In the genomic region with DNA sequence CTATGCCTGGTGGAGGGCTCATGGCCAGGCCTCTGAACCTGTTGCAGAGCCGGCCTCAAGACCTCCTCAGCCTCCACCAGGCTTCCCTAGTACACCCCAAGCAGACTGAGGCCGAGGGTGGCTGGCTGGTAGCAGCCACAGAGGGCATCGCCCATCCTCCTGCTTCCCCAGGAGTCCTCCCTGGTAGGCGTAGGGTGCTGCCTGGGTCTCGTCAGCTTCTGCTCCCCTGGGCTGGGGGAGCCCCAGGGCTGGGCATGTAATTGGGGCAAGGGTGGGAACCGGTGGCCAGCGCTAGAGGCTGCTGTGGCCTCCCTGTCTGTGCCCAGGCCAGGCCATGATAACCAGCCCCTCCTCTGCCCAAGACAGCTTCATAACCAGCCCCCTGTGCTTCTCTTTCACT, we compare ENCODE assay signal across 27 cellular contexts. TPM values are rescaled to one million over a fixed set of nuclear protein-coding genes. Genes with fewer than 3 reads are reported as not detected.
"Had no signal": no experiment of that assay in that cellular context is flagged by ENCODE, and none has a peak within 500 bp of the region (broad histone marks: within the 10 kb centered on the region; RNA-seq: fewer than 3 reads in every experiment).

No MANE protein-coding gene starts in this region.

- H3K4me1 Mint-ChIP-seq: activated CD4-positive, alpha-beta memory T cell treated with anti-CD3 and anti-CD28 coated beads, Interleukin-2, amount 10 ng/mL, durations not matched to agents 7 days and 5 days; activated CD4-positive, alpha-beta T cell treated with anti-CD3 and anti-CD28 coated beads for 36 hours had no signal

- ATAC-seq: activated CD4-positive, alpha-beta T cell treated with anti-CD3 and anti-CD28 coated beads for 36 hours; activated T-cell treated with anti-CD3 and anti-CD28 coated beads, Interleukin-2, amount 50 U/mL, for 72 hours; K562 had no signal

- H3K36me3 ChIP-seq: WERI-Rb-1 had no signal

- H3K27me3 Mint-ChIP-seq: activated CD4-positive, alpha-beta T cell treated with anti-CD3 and anti-CD28 coated beads for 36 hours had no signal

- H3K4me3 ChIP-seq: K562, SK-N-MC had no signal

- H3K9me3 Mint-ChIP-seq: activated CD4-positive, alpha-beta memory T cell treated with anti-CD3 and anti-CD28 coated beads, Interleukin-2, amount 10 ng/mL, durations not matched to agents 7 days and 5 days; activated T-cell treated with anti-CD3 and anti-CD28 coated beads, Interleukin-2, amount 50 U/mL, for 72 hours; activated T-helper 2 cell treated with anti-CD3 and anti-CD28 coated beads, Interferon-gamma antibody, Interleukin-2, Interleukin-4, amounts not matched to agents 10 μg/mL and 5 μg/mL and 100 μg/mL, durations not matched to agents 14 hours and 24 hours and 36 hours; brain had no signal

- H3K27ac Mint-ChIP-seq: activated CD4-positive, alpha-beta memory T cell treated with anti-CD3 and anti-CD28 coated beads, Interleukin-2, amount 10 ng/mL, durations not matched to agents 7 days and 5 days; activated CD4-positive, alpha-beta T cell treated with anti-CD3 and anti-CD28 coated beads for 36 hours; activated T-cell treated with anti-CD3 and anti-CD28 coated beads, Interleukin-2, amount 50 U/mL, for 72 hours; activated T-helper 2 cell treated with anti-CD3 and anti-CD28 coated beads, Interferon-gamma antibody, Interleukin-2, Interleukin-4, amounts not matched to agents 10 μg/mL and 5 μg/mL and 100 μg/mL, durations not matched to agents 14 hours and 24 hours and 36 hours; brain had no signal

- DNase-seq: activated CD4-positive, alpha-beta memory T cell treated with anti-CD3 and anti-CD28 coated beads, Interleukin-2, amount 10 ng/mL, durations not matched to agents 7 days and 5 days; activated CD4-positive, alpha-beta T cell treated with anti-CD3 and anti-CD28 coated beads for 36 hours; activated CD4-positive, alpha-beta T cell treated with anti-CD3 and anti-CD28 coated beads, Interleukin-2, amount 50 U/mL, for 1 hour; activated CD8-positive, alpha-beta memory T cell treated with anti-CD3 and anti-CD28 coated beads, Interleukin-2, amount 50 U/mL, for 4 hours; activated gamma-delta T cell treated with Interleukin-2 at 50 U/mL for 16 hours; activated naive CD4-positive, alpha-beta T cell treated with anti-CD3 and anti-CD28 coated beads, Interleukin-2, amount 50 U/mL, for 16 hours; activated T-cell treated with anti-CD3 and anti-CD28 coated beads, Interleukin-2, amount 50 U/mL, for 72 hours; amniotic stem cell; MM.1S; NCI-H1105; NCI-H1436; NCI-H1694 treated with DMSO at 0.1 percent for 48 hours; NCI-H2029 treated with DMSO at 0.1 percent for 48 hours; NCI-H345; NCI-H510A; NCI-H526 treated with DMSO at 0.1 percent for 48 hours; NCI-H82; T-helper 1 cell; WERI-Rb-1 had no signal

- H3K27ac ChIP-seq: SK-N-MC, WERI-Rb-1 had no signal

- H3K4me3 Mint-ChIP-seq: activated CD4-positive, alpha-beta memory T cell treated with anti-CD3 and anti-CD28 coated beads, Interleukin-2, amount 10 ng/mL, durations not matched to agents 7 days and 5 days; activated CD4-positive, alpha-beta T cell treated with anti-CD3 and anti-CD28 coated beads for 36 hours; activated T-cell treated with anti-CD3 and anti-CD28 coated beads, Interleukin-2, amount 50 U/mL, for 72 hours; brain had no signal

RNA-seq across cellular contexts. Expression of gene TBATA, which starts 32.6 kb away (rescaled TPM):
- total RNA-seq: activated CD4-positive, alpha-beta memory T cell treated with anti-CD3 and anti-CD28 coated beads, Interleukin-2, amount 10 ng/mL, durations not matched to agents 7 days and 5 days; activated CD4-positive, alpha-beta T cell treated with anti-CD3 and anti-CD28 coated beads for 36 hours; activated T-cell treated with anti-CD3 and anti-CD28 coated beads, Interleukin-2, amount 50 U/mL, for 72 hours; activated T-helper 2 cell treated with anti-CD3 and anti-CD28 coated beads, Interferon-gamma antibody, Interleukin-2, Interleukin-4, amounts not matched to agents 10 μg/mL and 5 μg/mL and 100 μg/mL, durations not matched to agents 14 hours and 24 hours and 36 hours; astrocyte; K562; OCI-LY7; RPMI7951; T-helper 2 cell treated with Interferon-gamma antibody and Interleukin-4, amounts not matched to agents 100 ng/mL and 5 ng/mL, for 36 hours had no signal
